ENCODE assay signal across 8 cellular contexts in genomic region chr17:32319548-32319905, GRCh38. TPM values are rescaled to one million over a fixed set of nuclear protein-coding genes. Genes with fewer than 3 reads are reported as not detected.
A peak's percentile ranks its signal among the peaks of the same experiment; 100 is the strongest.
DNase-seq lines count a peak whose midpoint lies in the region; ATAC-seq, FAIRE-seq and TF ChIP-seq lines count a peak whose summit lies in the region.

No MANE protein-coding gene starts in this region.

- TF ChIP-seq CTCF in K562 (IDR thresholded peaks at IDR 0.05 in 2 of 3, conservative IDR thresholded peaks at IDR 0.05 in 1 of 3; ENCODE audit: insufficient read depth in 2 of 3, low read depth in 1 of 3, low read length in 3 of 3): peak; percentile 95 to 98 (median 97)

- DNase-seq in DMS 273 treated with DMSO at 0.1 percent for 48 hours (lab: John Stamatoyannopoulos, UW) (peak; percentile 13), NCI-H1436 (lab: John Stamatoyannopoulos, UW) (peak; percentile 80), UCSD-AML1 (lab: John Stamatoyannopoulos, UW; ENCODE audit: unreplicated experiment) (peak; percentile 84), K562 (ENCODE audit: extremely low read depth in 1 of 4, low spot score in 3 of 4) (peak; percentile 81 to 90 (median 85)), iPS-NIHi7 (ENCODE audit: extremely low spot score) (peak; percentile 94)
- peak; percentile 47 to 74 (median 65) for DNase-seq in stimulated activated CD4-positive, alpha-beta T cell treated with anti-CD3 and anti-CD28 coated beads, Interleukin-1b, Interleukin-23, amount 100 ng/mL, for 24 hours (ENCODE audit: low read depth in 4 of 4, low spot score in 1 of 4)

- no peaks in the 10 kb centered on the region for H3K9me1 ChIP-seq in K562 (ENCODE audit: control insufficient read depth, insufficient read depth, low read length)

- H3K36me3 ChIP-seq in K562 (ENCODE audit: control insufficient read depth, insufficient read depth, low read length): no peaks in the 10 kb centered on the region

- ATAC-seq in GM21723 (IDR thresholded peaks at IDR 0.05; ENCODE audit: unreplicated experiment): peak; percentile 69
- ATAC-seq in K562: peak; percentile 97
- no peak for ATAC-seq in GM21367 (IDR thresholded peaks at IDR 0.05; ENCODE audit: unreplicated experiment)

- in situ Hi-C loops in K562 (cut with MboI): loop anchor here (5.0 kb wide), 1 partner anchor 72 kb away; no protein-coding TSS in a partner anchor

- TF ChIP-seq EP300 in K562 (IDR thresholded peaks at IDR 0.05; ENCODE audit: low read length): no peak

- intact Hi-C loops in K562 (cut with micrococcal nuclease): loop anchor here (1.0 kb wide), 1 partner anchor 66 kb away; no protein-coding TSS in a partner anchor

- peaks cover 0 to 4% of the 10 kb centered on the region in 2 experiments; a peak in 2 of 5 replicates for H3K4me1 ChIP-seq in K562 (replicated peaks in 1 of 2; ENCODE audit: control insufficient read depth in 2 of 2, insufficient read depth in 2 of 2, low read length in 2 of 2)

- peak; percentile 76 to 96 for TF ChIP-seq RAD21 in K562 (CRISPR knock-in tag; conservative IDR thresholded peaks at IDR 0.05 in 1 of 2, IDR thresholded peaks at IDR 0.05 in 1 of 2)

- H3K9me3 ChIP-seq in K562 (replicated peaks; ENCODE audit: control insufficient read depth, insufficient read depth, low read depth, low read length): no peaks in the 10 kb centered on the region

- no peak overlapping the region for H3K4me3 ChIP-seq in K562

- TF ChIP-seq POLR2A in K562 (conservative IDR thresholded peaks at IDR 0.05): no peak

- no peak overlapping the region; the same call in 1 of the 2 replicates for H3K4me2 ChIP-seq in K562 (ENCODE audit: insufficient read depth, low read length)

- no peak overlapping the region for H3K27ac ChIP-seq in K562 (ENCODE audit: extremely low read depth, low read depth, low read length)

- POLR2A ChIA-PET in K562 (lab: Yijun Ruan, JAX): interaction anchor here (1.4 kb wide), 1 partner anchor 14 kb away, joined by 5 read pairs; no protein-coding TSS in a partner anchor

- FAIRE-seq in K562 (lab: Jason Lieb, UNC): peak; percentile 82

- WGBS in K562 (ENCODE audit: insufficient coverage, low coverage, missing lambda C conversion rate): 1% methylated on average over 5 of the region's 5 CpGs

- no peak overlapping the region for H3K9ac ChIP-seq in K562 (ENCODE audit: insufficient read depth in 1 of 2, low read depth in 2 of 2, low read length in 2 of 2)

- no TSS peak for BruUV-seq in K562 (replicated peaks; lab: Mats Ljungman, UMichigan)

- 0 out of 2 replicates have a peak overlapping the region, but pooled peaks have one; percentile 46 for H2AFZ ChIP-seq in K562 (ENCODE audit: low read depth, low read length)

- H4K20me1 ChIP-seq in K562 (replicated peaks; ENCODE audit: control insufficient read depth, insufficient read depth, low read length): no peaks in the 10 kb centered on the region

- CTCF ChIA-PET in K562 (lab: Yijun Ruan, JAX; ENCODE audit: low intra/inter-chr PET ratio): interaction anchor here (0.6 to 3.3 kb wide), 2 partner anchors 64 to 66 kb away, joined by 3 to 30 read pairs; no protein-coding TSS in a partner anchor

- peaks cover 15 to 16% of the 10 kb centered on the region in 2 experiments; a peak in 4 of 5 replicates for H3K27me3 ChIP-seq in K562 (ENCODE audit: control insufficient read depth in 2 of 2, insufficient read depth in 2 of 2, low read length in 2 of 2)

- no peaks in the 10 kb centered on the region for H3K79me2 ChIP-seq in K562 (ENCODE audit: control insufficient read depth, insufficient read depth, low read length)

TF ChIP-seq in K562, 482 proteins besides CTCF, POLR2A, EP300 and RAD21 (continues in another document):
- peak; percentile 26; the same call in 1 of the 2 replicates for TF ChIP-seq ATF7 (IDR thresholded peaks at IDR 0.05)
- peak; percentile 50; the same call in 1 of the 2 replicates for TF ChIP-seq ZBTB33 (CRISPR knock-in tag; IDR thresholded peaks at IDR 0.05)
- TF ChIP-seq BCOR (IDR thresholded peaks at IDR 0.05): peak; percentile 81
- no peak for TF ChIP-seq ESRRB (CRISPR knock-in tag; IDR thresholded peaks at IDR 0.05; ENCODE audit: borderline replicate concordance)
- no peak for TF ChIP-seq ZNF146 (CRISPR knock-in tag; IDR thresholded peaks at IDR 0.05; ENCODE audit: unreplicated experiment)
- no peak for TF ChIP-seq ZNF436 (CRISPR knock-in tag; IDR thresholded peaks at IDR 0.05)
- TF ChIP-seq TOE1 (IDR thresholded peaks at IDR 0.05; ENCODE audit: borderline replicate concordance): 0 out of 2 replicates have a peak, but pooled peaks have one; percentile 8
- no peak for TF ChIP-seq TOE1 (CRISPR knock-in tag; IDR thresholded peaks at IDR 0.05; ENCODE audit: borderline replicate concordance, low read depth)
- TF ChIP-seq EGR1 (conservative IDR thresholded peaks at IDR 0.05): peak; percentile 59

RNA-seq across cellular contexts. Expression of gene C17orf75, which starts 22.4 kb away (rescaled TPM):
- total RNA-seq in K562 (2011; cell fraction: chromatin; rRNA removed; ENCODE audit: low replicate concordance): 21.1 and 30.2 TPM in 2 replicates
- 10.5 and 11.2 TPM in 2 replicates for total RNA-seq in K562 (2011; cell fraction: nucleolus; rRNA removed)
- 21.6 and 26.5 TPM in 2 replicates for total RNA-seq in K562 (2011; cell fraction: nucleoplasm; rRNA removed)
- total RNA-seq in K562 (2014; rRNA removed): 17.4 and 24.8 TPM in 2 replicates
- total RNA-seq in K562 (2014; rRNA removed; fragmentation: Illumina TruSeq; extraction: Trizol): 21.2 and 22.4 TPM in 2 replicates
- 15.0 and 16.1 TPM in 2 replicates for total RNA-seq in K562 (2015; rRNA removed; fragmentation: Illumina TruSeq; extraction: Trizol)
- 17.3 and 18.5 TPM in 2 replicates for total RNA-seq in K562 (2021)
- polyA plus RNA-seq in K562 (2011; rRNA removed): 14.1 and 26.1 TPM in 2 replicates
- 5.5 and 8.6 TPM in 2 replicates for polyA plus RNA-seq in K562 (2011; cell fraction: cytosol; rRNA removed)
- polyA plus RNA-seq in K562 (2011; cell fraction: nucleus; rRNA removed): 11.0 and 15.2 TPM in 2 replicates
- 18.6 and 24.7 TPM in 2 replicates for polyA plus RNA-seq in K562 (2012)
- polyA plus RNA-seq in K562 (2014; fragmentation: Illumina TruSeq; extraction: Trizol): 15.1 and 15.5 TPM in 2 replicates
- polyA plus RNA-seq in K562 (2014; fragmentation: Nextera tagmentation; extraction: Ambion mirVana): 10 to 100 TPM; 49.6 to 55.7 TPM
- 17.0 and 20.4 TPM in 2 replicates for polyA plus RNA-seq in K562 (2014; rRNA removed)
- 9.7 and 16.0 TPM in 2 replicates for polyA minus RNA-seq in K562 (2011; rRNA and poly(A)+ RNA removed)
- 4.6 and 7.2 TPM in 2 replicates for polyA minus RNA-seq in K562 (2011; cell fraction: cytosol; rRNA and poly(A)+ RNA removed)
- 4.6 and 5.6 TPM in 2 replicates for polyA minus RNA-seq in K562 (2011; cell fraction: nucleus; rRNA and poly(A)+ RNA removed)

RNA-seq across cellular contexts. Expression of gene ZNF207, which starts 30.4 kb away (rescaled TPM):
- 624 and 1,466 TPM in 2 replicates for total RNA-seq in K562 (2011; cell fraction: chromatin; rRNA removed; ENCODE audit: low replicate concordance)
- total RNA-seq in K562 (2011; cell fraction: nucleolus; rRNA removed): 225 and 284 TPM in 2 replicates
- total RNA-seq in K562 (2011; cell fraction: nucleoplasm; rRNA removed): 466 and 588 TPM in 2 replicates
- total RNA-seq in K562 (2014; rRNA removed): 123 and 153 TPM in 2 replicates
- total RNA-seq in K562 (2014; rRNA removed; fragmentation: Illumina TruSeq; extraction: Trizol): 268 and 297 TPM in 2 replicates
- total RNA-seq in K562 (2015; rRNA removed; fragmentation: Illumina TruSeq; extraction: Trizol): 245 and 255 TPM in 2 replicates
- total RNA-seq in K562 (2021): 216 and 222 TPM in 2 replicates
- 267 and 333 TPM in 2 replicates for polyA plus RNA-seq in K562 (2011; rRNA removed)
- 266 and 328 TPM in 2 replicates for polyA plus RNA-seq in K562 (2011; cell fraction: cytosol; rRNA removed)
- polyA plus RNA-seq in K562 (2011; cell fraction: nucleus; rRNA removed): 346 and 475 TPM in 2 replicates
- 196 and 246 TPM in 2 replicates for polyA plus RNA-seq in K562 (2012)
- 317 and 370 TPM in 2 replicates for polyA plus RNA-seq in K562 (2014; fragmentation: Illumina TruSeq; extraction: Trizol)
- polyA plus RNA-seq in K562 (2014; fragmentation: Nextera tagmentation; extraction: Ambion mirVana): 100 to 1,000 TPM; 191 to 245 TPM
- 216 and 250 TPM in 2 replicates for polyA plus RNA-seq in K562 (2014; rRNA removed)
- 343 and 416 TPM in 2 replicates for polyA minus RNA-seq in K562 (2011; rRNA and poly(A)+ RNA removed)
- 103 and 151 TPM in 2 replicates for polyA minus RNA-seq in K562 (2011; cell fraction: cytosol; rRNA and poly(A)+ RNA removed)
- polyA minus RNA-seq in K562 (2011; cell fraction: nucleus; rRNA and poly(A)+ RNA removed): 188 and 265 TPM in 2 replicates

RNA-seq across cellular contexts. Expression of gene RHBDL3, which starts 53.9 kb away (rescaled TPM):
- 0.26 and 0.76 TPM in 2 replicates for total RNA-seq in K562 (2011; cell fraction: chromatin; rRNA removed; ENCODE audit: low replicate concordance)
- 0.33 and 0.53 TPM in 2 replicates for total RNA-seq in K562 (2011; cell fraction: nucleolus; rRNA removed)
- total RNA-seq in K562 (2011; cell fraction: nucleoplasm; rRNA removed): 0.37 and 0.69 TPM in 2 replicates
- total RNA-seq in K562 (2014; rRNA removed) (0.08 and 0.09 TPM in 2 replicates), K562 (2014; rRNA removed; fragmentation: Illumina TruSeq; extraction: Trizol) (0.03 and 0.07 TPM in 2 replicates), K562 (2015; rRNA removed; fragmentation: Illumina TruSeq; extraction: Trizol) (0.08 TPM in 1 of 2 replicates, not detected in the other), K562 (2021) (0.13 and 0.31 TPM in 2 replicates)
- polyA plus RNA-seq in K562 (2011; rRNA removed) (0.07 and 0.22 TPM in 2 replicates), K562 (2014; fragmentation: Illumina TruSeq; extraction: Trizol) (0.03 and 0.06 TPM in 2 replicates), K562 (2014; fragmentation: Nextera tagmentation; extraction: Ambion mirVana) (not detected), K562 (2014; rRNA removed) (0.01 TPM in 1 of 2 replicates, not detected in the other)
- polyA plus RNA-seq in K562 (2011; cell fraction: cytosol; rRNA removed): 0.10 and 0.54 TPM in 2 replicates
- 0.06 and 0.46 TPM in 2 replicates for polyA plus RNA-seq in K562 (2011; cell fraction: nucleus; rRNA removed)
- 0.03 and 0.05 TPM in 2 replicates for polyA plus RNA-seq in K562 (2012)
- 0.06 and 0.32 TPM in 2 replicates for polyA minus RNA-seq in K562 (2011; rRNA and poly(A)+ RNA removed)
- polyA minus RNA-seq in K562 (2011; cell fraction: cytosol; rRNA and poly(A)+ RNA removed): not detected in 2 replicates
- polyA minus RNA-seq in K562 (2011; cell fraction: nucleus; rRNA and poly(A)+ RNA removed): not detected in 2 replicates

Comparison
In these comparisons a context has a peak if more than half of its experiments do, and no peak if none do; other contexts are left out.
1. DNase-seq: peak in every context shown above with its lines; median percentile 94 in iPS-NIHi7; 85 in K562; 84 in UCSD-AML1; 80 in NCI-H1436; 65 in stimulated activated CD4-positive, alpha-beta T cell treated with anti-CD3 and anti-CD28 coated beads, Interleukin-1b, Interleukin-23, amount 100 ng/mL, for 24 hours; 13 in DMS 273 treated with DMSO at 0.1 percent for 48 hours.